8 cellular contexts compared by ENCODE assay signal in genomic region chr16:88681084-88681680, GRCh38. TPM values are rescaled to one million over a fixed set of nuclear protein-coding genes. Genes with fewer than 3 reads are reported as not detected.
A peak's percentile ranks its signal among the peaks of the same experiment; 100 is the strongest.
DNase-seq lines count a peak whose midpoint lies in the region; ATAC-seq, FAIRE-seq and TF ChIP-seq lines count a peak whose summit lies in the region.

No MANE protein-coding gene starts in this region.

- 0 out of 2 replicates have a peak, but pooled peaks cover 9% of the 10 kb centered on the region for H4K20me1 ChIP-seq in IMR-90 (ENCODE audit: insufficient read depth, low read length)

- no peak for TF ChIP-seq CTCF in IMR-90 (conservative IDR thresholded peaks at IDR 0.05; ENCODE audit: low read depth, low read length)

- in situ Hi-C loops in IMR-90 (cut with MboI; ENCODE audit: low sequenced_read_pairs) = no loop called here

- intact Hi-C loops in IMR-90 (cut with micrococcal nuclease) = no loop called here
- intact Hi-C loops in left colon (cut with DNase I, micrococcal nuclease) = no loop called here

- H4K91ac ChIP-seq in IMR-90 (ENCODE audit: insufficient read depth, low read depth, low read length) = no peak overlapping the region

- POLR2A ChIA-PET in IMR-90 (lab: Charles Lee; ENCODE audit: unreplicated experiment) = no interaction called here

- H3K27ac ChIP-seq in IMR-90 (ENCODE audit: insufficient read depth, low read length) = no peak overlapping the region

- no peak overlapping the region for H3K56ac ChIP-seq in IMR-90 (ENCODE audit: extremely low read depth, insufficient read depth, low read length)

- FAIRE-seq in GM12891 (lab: Jason Lieb, UNC) = peak; percentile 98

- no peak overlapping the region for H3K18ac ChIP-seq in IMR-90 (ENCODE audit: low read depth, low read length)

- H3K14ac ChIP-seq in IMR-90 (replicated peaks; ENCODE audit: low read depth, low read length) = no peak overlapping the region

- H4K5ac ChIP-seq in IMR-90 (ENCODE audit: low read depth, low read length) = no peak overlapping the region

- H3K4me3 ChIP-seq in IMR-90 (ENCODE audit: insufficient read depth, low read depth, low read length) = no peak overlapping the region

- no peaks in the 10 kb centered on the region for H3K9me3 ChIP-seq in IMR-90 (ENCODE audit: control insufficient read depth, insufficient read depth, low read length)

- ATAC-seq in IMR-90 (ENCODE audit: low read depth) (no peak), left colon (peak; percentile 77), HG03045 (IDR thresholded peaks at IDR 0.05; ENCODE audit: unreplicated experiment) (no peak), GM18873 (IDR thresholded peaks at IDR 0.05; ENCODE audit: low FRiP score, unreplicated experiment) (no peak), HG03097 (IDR thresholded peaks at IDR 0.05; ENCODE audit: low FRiP score, unreplicated experiment) (no peak)

- no peak overlapping the region for H2BK5ac ChIP-seq in IMR-90 (ENCODE audit: low read depth, low read length, poor library complexity, severe bottlenecking)

- H3K4me2 ChIP-seq in IMR-90 (ENCODE audit: low read depth, low read length) = no peak overlapping the region

- H2AFZ ChIP-seq in IMR-90 (replicated peaks; ENCODE audit: low read length, poor library complexity) = peak overlapping the region; percentile 14

- H2AK5ac ChIP-seq in IMR-90 (ENCODE audit: low read depth, low read length) = no peak overlapping the region

- dilution Hi-C loops in IMR-90 (cut with HindIII; ENCODE audit: low sequenced_read_pairs, unreplicated experiment) = no loop called here

- H3K9me1 ChIP-seq in IMR-90 (ENCODE audit: insufficient read depth, low read length) = no peaks in the 10 kb centered on the region

- H3K23ac ChIP-seq in IMR-90 (ENCODE audit: low read depth, low read length) = no peak overlapping the region

- H3K27me3 ChIP-seq in IMR-90 (ENCODE audit: control insufficient read depth, insufficient read depth, low read length) = peaks cover 6% of the 10 kb centered on the region; the same call in 1 of the 2 replicates

- H3K9ac ChIP-seq in IMR-90 (ENCODE audit: low read depth, low read length) = no peak overlapping the region

- H3K79me1 ChIP-seq in IMR-90 (ENCODE audit: low read depth in 1 of 2, low read length in 2 of 2) = no peaks in the 10 kb centered on the region

- no TSS peak for BruUV-seq in IMR-90 (replicated peaks; lab: Mats Ljungman, UMichigan)

- DNase-seq in GM12891 (ENCODE audit: insufficient read length, low spot score) (peak; percentile 81), IMR-90 (no peak), left colon (peak; percentile 70 to 83), GOT3 (lab: John Stamatoyannopoulos, UW) (no peak)
- peak; percentile 33 for DNase-seq in activated effector memory CD4-positive, alpha-beta T cell treated with Interleukin-2 at 50 U/mL for 16 hours

- TF ChIP-seq RAD21 in IMR-90 (IDR thresholded peaks at IDR 0.05; ENCODE audit: low read length) = no peak

- TF ChIP-seq POLR2A in GM12891 (IDR thresholded peaks at IDR 0.05; ENCODE audit: low read depth, low read length) = peak; percentile 16; the same call in 1 of the 2 replicates
- no peak for TF ChIP-seq POLR2A in IMR-90 (IDR thresholded peaks at IDR 0.05; ENCODE audit: low read depth, low read length)

- no peak overlapping the region for H3K4ac ChIP-seq in IMR-90 (ENCODE audit: low read depth, low read length)

- H2BK15ac ChIP-seq in IMR-90 (ENCODE audit: low read depth, low read length) = no peak overlapping the region

- H3K4me1 ChIP-seq in IMR-90 (ENCODE audit: control insufficient read depth, insufficient read depth, low read length) = peaks cover 7% of the 10 kb centered on the region; the same call in 1 of the 2 replicates

- H2BK20ac ChIP-seq in IMR-90 (ENCODE audit: low read depth, low read length) = no peak overlapping the region

- no peak overlapping the region for H4K8ac ChIP-seq in IMR-90 (ENCODE audit: low read depth in 2 of 2, low read length in 2 of 2)

- 73% methylated on average over 5 of the region's 31 CpGs; no CpG with 5 or more reads in 1 of the 2 experiments for WGBS in IMR-90 (ENCODE audit: extremely low coverage in 2 of 2, insufficient read length in 1 of 2), 2 experiments

- H3K36me3 ChIP-seq in IMR-90 (ENCODE audit: control insufficient read depth, insufficient read depth, low read length) = no peaks in the 10 kb centered on the region; the same call in 1 of the 2 replicates

- CTCF ChIA-PET in IMR-90 (lab: Yijun Ruan, JAX) = no interaction called here

- no peak overlapping the region for H2BK120ac ChIP-seq in IMR-90 (ENCODE audit: low read depth, low read length)

- H2AK9ac ChIP-seq in IMR-90 (replicated peaks; ENCODE audit: low read depth, low read length, poor library complexity) = peak overlapping the region; percentile 50

TF ChIP-seq in GM12891, 5 proteins besides CTCF, POLR2A, EP300 and RAD21:
- TF ChIP-seq POU2F2 (IDR thresholded peaks at IDR 0.05; ENCODE audit: low read depth, low read length) (peak; percentile 20; the same call in 1 of the 2 replicates), TAF1 (IDR thresholded peaks at IDR 0.05; ENCODE audit: low read depth, low read length) (no peak)

TF ChIP-seq in IMR-90, 13 proteins besides CTCF, POLR2A, EP300 and RAD21:
- TF ChIP-seq MAFK (IDR thresholded peaks at IDR 0.05; ENCODE audit: low read depth, low read length) (no peak), SMC3 (IDR thresholded peaks at IDR 0.05; ENCODE audit: low read depth, low read length) (no peak), RFX5 (IDR thresholded peaks at IDR 0.05; ENCODE audit: low read depth, low read length) (no peak), FOS (IDR thresholded peaks at IDR 0.05; ENCODE audit: low read depth, low read length) (no peak), MXI1 (IDR thresholded peaks at IDR 0.05; ENCODE audit: borderline replicate concordance, low read depth, low read length) (no peak), ELK1 (IDR thresholded peaks at IDR 0.05; ENCODE audit: borderline replicate concordance, low read depth, low read length) (no peak), CHD1 (IDR thresholded peaks at IDR 0.05; ENCODE audit: low read depth, low read length) (no peak), BHLHE40 (IDR thresholded peaks at IDR 0.05; ENCODE audit: low read depth, low read length) (no peak)

RNA-seq across cellular contexts. Expression of gene SNAI3, which starts 5.1 kb away (rescaled TPM):
- 2.0 TPM for polyA plus RNA-seq in GM12891 (2012; ENCODE audit: low read depth, missing spikeins)
- total RNA-seq in IMR-90 (2012; rRNA removed) (not detected in 2 replicates), left colon (under 1 TPM; 0.15 to 0.92 TPM)
- polyA plus RNA-seq in IMR-90 (2012; rRNA removed) = 0.21 and 0.34 TPM in 2 replicates
- polyA plus RNA-seq in IMR-90 (2012; cell fraction: cytosol; rRNA removed) = 0.19 and 0.21 TPM in 2 replicates
- 0.11 and 0.23 TPM in 2 replicates for polyA plus RNA-seq in IMR-90 (2012; cell fraction: nucleus; rRNA removed; ENCODE audit: low replicate concordance)

RNA-seq across cellular contexts. Expression of gene MVD, which starts 18.3 kb away (rescaled TPM):
- 85.4 TPM for polyA plus RNA-seq in GM12891 (2012; ENCODE audit: low read depth, missing spikeins)
- 17.2 and 18.3 TPM in 2 replicates for total RNA-seq in IMR-90 (2012; rRNA removed)
- polyA plus RNA-seq in IMR-90 (2012; rRNA removed) = 28.4 and 33.1 TPM in 2 replicates
- 28.1 and 45.4 TPM in 2 replicates for polyA plus RNA-seq in IMR-90 (2012; cell fraction: cytosol; rRNA removed)
- 63.8 and 197 TPM in 2 replicates for polyA plus RNA-seq in IMR-90 (2012; cell fraction: nucleus; rRNA removed; ENCODE audit: low replicate concordance)
- 100 to 1,000 TPM in 1 of 2 donors, 10 to 100 TPM in 1; 74.3 to 191 TPM for total RNA-seq in left colon

RNA-seq across cellular contexts. Expression of gene RNF166, which starts 25.0 kb away (rescaled TPM):
- polyA plus RNA-seq in GM12891 (2012; ENCODE audit: low read depth, missing spikeins) = 10.1 TPM
- total RNA-seq in IMR-90 (2012; rRNA removed) (6.9 and 8.1 TPM in 2 replicates), left colon (10 to 100 TPM; 11.4 to 12.0 TPM)
- 17.4 and 24.1 TPM in 2 replicates for polyA plus RNA-seq in IMR-90 (2012; rRNA removed)
- polyA plus RNA-seq in IMR-90 (2012; cell fraction: cytosol; rRNA removed) = 13.4 and 20.8 TPM in 2 replicates
- 31.6 and 83.7 TPM in 2 replicates for polyA plus RNA-seq in IMR-90 (2012; cell fraction: nucleus; rRNA removed; ENCODE audit: low replicate concordance)

RNA-seq across cellular contexts. Expression of gene CTU2, which starts 25.1 kb away (rescaled TPM):
- 13.8 TPM for polyA plus RNA-seq in GM12891 (2012; ENCODE audit: low read depth, missing spikeins)
- total RNA-seq in IMR-90 (2012; rRNA removed) = 12.8 and 12.9 TPM in 2 replicates
- 18.4 and 23.4 TPM in 2 replicates for polyA plus RNA-seq in IMR-90 (2012; rRNA removed)
- 16.4 and 19.7 TPM in 2 replicates for polyA plus RNA-seq in IMR-90 (2012; cell fraction: cytosol; rRNA removed)
- 25.5 and 154 TPM in 2 replicates for polyA plus RNA-seq in IMR-90 (2012; cell fraction: nucleus; rRNA removed; ENCODE audit: low replicate concordance)
- 10 to 100 TPM in 1 of 2 donors, 1 to 10 TPM in 1; 9.8 to 15.0 TPM for total RNA-seq in left colon

RNA-seq across cellular contexts. Expression of gene CYBA, which starts 30.3 kb away (rescaled TPM):
- 416 TPM for polyA plus RNA-seq in GM12891 (2012; ENCODE audit: low read depth, missing spikeins)
- total RNA-seq in IMR-90 (2012; rRNA removed) (65.6 and 90.5 TPM in 2 replicates), left colon (100 to 1,000 TPM; 277 to 382 TPM)
- polyA plus RNA-seq in IMR-90 (2012; rRNA removed) = 169 and 228 TPM in 2 replicates
- polyA plus RNA-seq in IMR-90 (2012; cell fraction: cytosol; rRNA removed) = 205 and 351 TPM in 2 replicates
- polyA plus RNA-seq in IMR-90 (2012; cell fraction: nucleus; rRNA removed; ENCODE audit: low replicate concordance) = 119 and 281 TPM in 2 replicates

Comparison
In these comparisons a context has a peak if more than half of its experiments do, and no peak if none do; other contexts are left out.
1. DNase-seq: peak in GM12891 (single experiment), activated effector memory CD4-positive, alpha-beta T cell treated with Interleukin-2 at 50 U/mL for 16 hours (single experiment) and left colon (2 of 2); none in IMR-90 (single experiment) and GOT3 (single experiment).